Comparison of ENCODE assay signal across 16 cellular contexts in the genomic region with DNA sequence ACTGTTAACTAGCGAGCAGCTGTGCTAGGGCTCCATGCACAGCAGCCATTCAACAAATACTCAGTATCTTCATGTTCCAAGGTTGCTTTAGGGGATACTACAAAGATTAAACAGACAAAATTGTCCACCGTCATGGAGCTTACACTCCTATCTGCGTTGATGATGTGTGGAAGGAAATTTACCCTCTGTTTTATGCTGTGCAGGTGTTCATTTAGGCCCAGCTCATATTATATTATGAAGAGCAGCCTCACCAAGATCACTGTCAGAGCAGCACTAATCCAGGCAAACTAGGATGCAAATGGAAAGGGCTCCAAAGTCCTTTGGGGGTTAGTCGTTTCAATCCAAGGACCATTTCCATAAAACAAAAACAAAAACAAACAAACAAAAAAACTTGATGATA.
DNase-seq lines count a peak whose midpoint lies in the region; ATAC-seq and TF ChIP-seq lines count a peak whose summit lies in the region.
"Had no signal": no experiment of that assay in that cellular context is flagged by ENCODE, and none has a peak within 500 bp of the region (broad histone marks: within the 10 kb centered on the region; RNA-seq: fewer than 3 reads in every experiment).

No MANE protein-coding gene starts in this region.

- no peaks in the 10 kb centered on the region for H3K27me3 ChIP-seq in effector memory CD4-positive, alpha-beta T cell (replicated peaks; ENCODE audit: control insufficient read depth, insufficient read depth, low read length, poor library complexity, severe bottlenecking)
- H3K27me3 ChIP-seq: breast epithelium, tibial nerve had no signal

- peak overlapping the region; percentile 27 for H3K4me3 Mint-ChIP-seq in activated naive CD4-positive, alpha-beta T cell treated with anti-CD3 and anti-CD28 coated beads, Interleukin-2, amount 50 U/mL, for 24 hours
- peak overlapping the region; percentile 72 to 76 for H3K4me3 Mint-ChIP-seq in stimulated activated naive CD8-positive, alpha-beta T cell treated with anti-CD3 and anti-CD28 coated beads, Interleukin-15, amount 100 ng/mL, for 72 hours
- H3K4me3 Mint-ChIP-seq: WTC11 had no signal

- no peak overlapping the region for H3K4me3 ChIP-seq in effector memory CD4-positive, alpha-beta T cell (ENCODE audit: insufficient read depth, low read depth, low read length, poor library complexity, severe bottlenecking)
- H3K4me3 ChIP-seq: breast epithelium, tibial nerve had no signal

- peak overlapping the region; percentile 99 for H3K27ac Mint-ChIP-seq in activated naive CD4-positive, alpha-beta T cell treated with anti-CD3 and anti-CD28 coated beads, Interleukin-2, amount 50 U/mL, for 24 hours
- H3K27ac Mint-ChIP-seq in stimulated activated naive CD8-positive, alpha-beta T cell treated with anti-CD3 and anti-CD28 coated beads, Interleukin-15, amount 100 ng/mL, for 72 hours, result peak overlapping the region; percentile 91 to 92
- H3K27ac Mint-ChIP-seq: progenitor cell of endocrine pancreas, WTC11 had no signal

- H3K9me3 ChIP-seq in effector memory CD4-positive, alpha-beta T cell (ENCODE audit: control insufficient read depth, low read length), result no peaks in the 10 kb centered on the region
- H3K9me3 ChIP-seq: breast epithelium, SK-N-SH, tibial nerve had no signal

- peaks cover 39% of the 10 kb centered on the region for H3K4me1 ChIP-seq in effector memory CD4-positive, alpha-beta T cell (ENCODE audit: control insufficient read depth, insufficient read depth, low read length, poor library complexity, severe bottlenecking)
- H3K4me1 ChIP-seq: breast epithelium had no signal

- H3K4me1 Mint-ChIP-seq in activated naive CD4-positive, alpha-beta T cell treated with anti-CD3 and anti-CD28 coated beads, Interleukin-2, amount 50 U/mL, for 24 hours, result peaks cover 97% of the 10 kb centered on the region
- H3K4me1 Mint-ChIP-seq in stimulated activated naive CD8-positive, alpha-beta T cell treated with anti-CD3 and anti-CD28 coated beads, Interleukin-15, amount 100 ng/mL, for 72 hours, result peaks cover 100% of the 10 kb centered on the region

- peak overlapping the region; percentile 83 for H3K27ac ChIP-seq in effector memory CD4-positive, alpha-beta T cell (ENCODE audit: insufficient read depth, low read length, poor library complexity, severe bottlenecking)

- TF ChIP-seq CTCF in GM13977 (IDR thresholded peaks at IDR 0.05; ENCODE audit: extremely low read depth, insufficient read depth, missing control alignments), result no peak

- DNase-seq in activated naive CD4-positive, alpha-beta T cell treated with Interleukin-2 at 50 U/mL for 16 hours, result no peak
- DNase-seq in NCI-H526 (lab: John Stamatoyannopoulos, UW) (peak; percentile 85 to 86), HuH-7.5 (ENCODE audit: low spot score) (no peak), GM13977 (ENCODE audit: low spot score) (no peak)
- no peak for DNase-seq in effector memory CD4-positive, alpha-beta T cell
- no peak for DNase-seq in stimulated activated naive CD8-positive, alpha-beta T cell treated with anti-CD3 and anti-CD28 coated beads, Interleukin-15, amount 100 ng/mL, for 72 hours
- DNase-seq: kidney glomerular epithelial cell, NCI-H1105, PC-3, SK-N-SH had no signal

- ATAC-seq in stimulated activated naive CD8-positive, alpha-beta T cell treated with anti-CD3 and anti-CD28 coated beads, Interleukin-15, amount 100 ng/mL, for 72 hours, result no peak
- no peak for ATAC-seq in HG03025 (IDR thresholded peaks at IDR 0.05; ENCODE audit: low FRiP score, unreplicated experiment)
- ATAC-seq: PC-3, WTC11 had no signal

- H3K36me3 ChIP-seq in effector memory CD4-positive, alpha-beta T cell (ENCODE audit: control insufficient read depth, insufficient read depth, low read length), result peaks cover 3% of the 10 kb centered on the region
- H3K36me3 ChIP-seq: breast epithelium, tibial nerve had no signal

- H3K27me3 Mint-ChIP-seq in activated naive CD4-positive, alpha-beta T cell treated with anti-CD3 and anti-CD28 coated beads, Interleukin-2, amount 50 U/mL, for 24 hours, result no peaks in the 10 kb centered on the region
- H3K27me3 Mint-ChIP-seq in stimulated activated naive CD8-positive, alpha-beta T cell treated with anti-CD3 and anti-CD28 coated beads, Interleukin-15, amount 100 ng/mL, for 72 hours, result no peaks in the 10 kb centered on the region
- H3K27me3 Mint-ChIP-seq: progenitor cell of endocrine pancreas had no signal

- peaks cover 10% of the 10 kb centered on the region for H3K36me3 Mint-ChIP-seq in activated naive CD4-positive, alpha-beta T cell treated with anti-CD3 and anti-CD28 coated beads, Interleukin-2, amount 50 U/mL, for 24 hours
- H3K36me3 Mint-ChIP-seq: WTC11 had no signal

- in situ Hi-C loops in GM13977 (cut with MboI; ENCODE audit: low pct_unique_long_range_greater_than_20kb, low sequenced_read_pairs, unreplicated experiment), result no loop called here

- no peaks in the 10 kb centered on the region for H3K9me3 Mint-ChIP-seq in activated naive CD4-positive, alpha-beta T cell treated with anti-CD3 and anti-CD28 coated beads, Interleukin-2, amount 50 U/mL, for 24 hours
- no peaks in the 10 kb centered on the region for H3K9me3 Mint-ChIP-seq in stimulated activated naive CD8-positive, alpha-beta T cell treated with anti-CD3 and anti-CD28 coated beads, Interleukin-15, amount 100 ng/mL, for 72 hours
- H3K9me3 Mint-ChIP-seq: WTC11 had no signal

Comparison
In these comparisons a context has a peak if more than half of its experiments do, and no peak if none do; other contexts are left out.
1. DNase-seq: peak in NCI-H526 (2 of 2); none in activated naive CD4-positive, alpha-beta T cell treated with Interleukin-2 at 50 U/mL for 16 hours (single experiment), effector memory CD4-positive, alpha-beta T cell (0 of 3), stimulated activated naive CD8-positive, alpha-beta T cell treated with anti-CD3 and anti-CD28 coated beads, Interleukin-15, amount 100 ng/mL, for 72 hours (0 of 2), HuH-7.5 (single experiment) and GM13977 (single experiment).